Comparison of ENCODE assay signal across 14 cellular contexts in genomic region chr18:45251236-45251635, GRCh38.
A peak's percentile ranks its signal among the peaks of the same experiment; 100 is the strongest.
DNase-seq lines count a peak whose midpoint lies in the region; ATAC-seq and TF ChIP-seq lines count a peak whose summit lies in the region.
"Had no signal": no experiment of that assay in that cellular context is flagged by ENCODE, and none has a peak within 500 bp of the region (broad histone marks: within the 10 kb centered on the region; RNA-seq: fewer than 3 reads in every experiment).

No MANE protein-coding gene starts in this region.

- H3K9ac ChIP-seq in IMR-90 (ENCODE audit: low read depth, low read length), result no peak overlapping the region

- H4K20me1 ChIP-seq in IMR-90 (ENCODE audit: insufficient read depth, low read length), result no peaks in the 10 kb centered on the region

- peak overlapping the region; percentile 76 for H4K5ac ChIP-seq in IMR-90 (ENCODE audit: low read depth, low read length)

- ATAC-seq in IMR-90 (ENCODE audit: low read depth) (no peak), gastroesophageal sphincter (no peak), thoracic aorta (ENCODE audit: insufficient number of reproducible peaks, low FRiP score, low read depth) (no peak)
- ATAC-seq: GM12878 had no signal

- DNase-seq in IMR-90, result no peak
- no peak for DNase-seq in ascending aorta (ENCODE audit: low spot score in 2 of 2)
- no peak for DNase-seq in thoracic aorta (ENCODE audit: low spot score)
- no peak for DNase-seq in NCI-H146 (lab: John Stamatoyannopoulos, UW)
- no peak for DNase-seq in T1000 (lab: John Stamatoyannopoulos, UW)
- no peak for DNase-seq in kidney glomerular epithelial cell (lab: John Stamatoyannopoulos, UW)
- DNase-seq: C1 segment of cervical spinal cord; Calu3; CD4-positive, alpha-beta T cell; DMS 273 treated with DMSO at 0.1 percent for 48 hours; GOT3; H9 had no signal

- peak overlapping the region; percentile 36; the same call in 1 of the 2 replicates for H3K27ac ChIP-seq in IMR-90 (ENCODE audit: insufficient read depth, low read length)
- peak overlapping the region; percentile 89 to 92 for H3K27ac ChIP-seq in ascending aorta
- H3K27ac ChIP-seq in gastroesophageal sphincter, result peak overlapping the region in 3 of 4 donors; percentile 53 to 85 (median 83)
- H3K27ac ChIP-seq in thoracic aorta, result peak overlapping the region; percentile 85 to 93

- POLR2A ChIA-PET in IMR-90 (lab: Charles Lee; ENCODE audit: unreplicated experiment), result no interaction called here

- no peak overlapping the region for H2AK9ac ChIP-seq in IMR-90 (replicated peaks; ENCODE audit: low read depth, low read length, poor library complexity)

- H3K9me3 ChIP-seq in IMR-90 (ENCODE audit: control insufficient read depth, insufficient read depth, low read length) (no peaks in the 10 kb centered on the region), ascending aorta (no peaks in the 10 kb centered on the region), gastroesophageal sphincter (no peaks in the 10 kb centered on the region), thoracic aorta (no peaks in the 10 kb centered on the region)

- H3K56ac ChIP-seq in IMR-90 (ENCODE audit: extremely low read depth, insufficient read depth, low read length), result no peak overlapping the region

- no peak overlapping the region for H2AFZ ChIP-seq in IMR-90 (replicated peaks; ENCODE audit: low read length, poor library complexity)

- H3K14ac ChIP-seq in IMR-90 (replicated peaks; ENCODE audit: low read depth, low read length), result 0 out of 2 replicates have a peak overlapping the region, but pooled peaks have one; percentile 22

- H3K4ac ChIP-seq in IMR-90 (ENCODE audit: low read depth, low read length), result peak overlapping the region; percentile 57

- H3K36me3 ChIP-seq in IMR-90 (ENCODE audit: control insufficient read depth, insufficient read depth, low read length), result no peaks in the 10 kb centered on the region
- no peaks in the 10 kb centered on the region for H3K36me3 ChIP-seq in ascending aorta
- H3K36me3 ChIP-seq in gastroesophageal sphincter, result no peaks in the 10 kb centered on the region
- no peaks in the 10 kb centered on the region for H3K36me3 ChIP-seq in thoracic aorta

- no peak overlapping the region for H3K4me2 ChIP-seq in IMR-90 (ENCODE audit: low read depth, low read length)

- WGBS in IMR-90 (ENCODE audit: extremely low coverage in 2 of 2, insufficient read length in 1 of 2), 2 experiments, result no CpG with 5 or more reads among the region's 4 CpGs
- WGBS in gastroesophageal sphincter (ENCODE audit: low coverage in 1 of 2), 2 donors, result 78 to 84% methylated on average over 4 of the region's 4 CpGs

- CTCF ChIA-PET in IMR-90 (lab: Yijun Ruan, JAX), result no interaction called here

- dilution Hi-C loops in IMR-90 (cut with HindIII; ENCODE audit: low sequenced_read_pairs, unreplicated experiment), result no loop called here

- H2BK5ac ChIP-seq in IMR-90 (ENCODE audit: low read depth, low read length, poor library complexity, severe bottlenecking), result peak overlapping the region; percentile 51

- H2BK20ac ChIP-seq in IMR-90 (ENCODE audit: low read depth, low read length), result peak overlapping the region; percentile 48

- TF ChIP-seq RAD21 in IMR-90 (IDR thresholded peaks at IDR 0.05; ENCODE audit: low read length), result no peak

- intact Hi-C loops in IMR-90 (cut with micrococcal nuclease) (no loop called here), ascending aorta (cut with DNase I) (loop anchor here (5.0 kb wide), 1 partner anchor 569 kb away; the partner anchor contains the start of gene SETBP1)

- H3K23ac ChIP-seq in IMR-90 (ENCODE audit: low read depth, low read length), result no peak overlapping the region

- peak overlapping the region; percentile 41 for H4K91ac ChIP-seq in IMR-90 (ENCODE audit: insufficient read depth, low read depth, low read length)

- peak overlapping the region in 1 of 2 experiments; percentile 32; a peak in 2 of 4 replicates for H4K8ac ChIP-seq in IMR-90 (ENCODE audit: low read depth in 2 of 2, low read length in 2 of 2)

- no peaks in the 10 kb centered on the region for H3K79me1 ChIP-seq in IMR-90 (ENCODE audit: low read depth in 1 of 2, low read length in 2 of 2)

- H3K4me1 ChIP-seq in IMR-90 (ENCODE audit: control insufficient read depth, insufficient read depth, low read length), result peaks cover 38% of the 10 kb centered on the region
- peaks cover 16 to 54% of the 10 kb centered on the region in 2 donors for H3K4me1 ChIP-seq in ascending aorta
- H3K4me1 ChIP-seq in gastroesophageal sphincter, result peaks cover 23 to 92% (median 33%) of the 10 kb centered on the region in 3 donors
- H3K4me1 ChIP-seq in thoracic aorta (ENCODE audit: control insufficient read depth in 1 of 2, low read depth in 2 of 2), result peaks cover 45 to 67% of the 10 kb centered on the region in 2 donors

- in situ Hi-C loops in IMR-90 (cut with MboI; ENCODE audit: low sequenced_read_pairs), result no loop called here

- BruUV-seq in IMR-90 (replicated peaks; lab: Mats Ljungman, UMichigan), result no TSS peak

- H2BK120ac ChIP-seq in IMR-90 (ENCODE audit: low read depth, low read length), result peak overlapping the region; percentile 62

- TF ChIP-seq POLR2A in IMR-90 (IDR thresholded peaks at IDR 0.05; ENCODE audit: low read depth, low read length), result no peak
- TF ChIP-seq POLR2A in gastroesophageal sphincter (IDR thresholded peaks at IDR 0.05), result no peak

- H3K4me3 ChIP-seq in IMR-90 (ENCODE audit: insufficient read depth, low read depth, low read length), result no peak overlapping the region
- H3K4me3 ChIP-seq in ascending aorta, result no peak overlapping the region
- H3K4me3 ChIP-seq in gastroesophageal sphincter, result no peak overlapping the region
- no peak overlapping the region for H3K4me3 ChIP-seq in thoracic aorta
- H3K4me3 ChIP-seq: GM12878 had no signal

- peaks cover 25% of the 10 kb centered on the region for H3K9me1 ChIP-seq in IMR-90 (ENCODE audit: insufficient read depth, low read length)

- no peak for TF ChIP-seq CTCF in IMR-90 (conservative IDR thresholded peaks at IDR 0.05; ENCODE audit: low read depth, low read length)
- TF ChIP-seq CTCF in ascending aorta (IDR thresholded peaks at IDR 0.05), result no peak
- no peak for TF ChIP-seq CTCF in gastroesophageal sphincter (IDR thresholded peaks at IDR 0.05)
- no peak for TF ChIP-seq CTCF in thoracic aorta (IDR thresholded peaks at IDR 0.05)

- TF ChIP-seq EP300 in gastroesophageal sphincter (IDR thresholded peaks at IDR 0.05), result no peak

- H2AK5ac ChIP-seq in IMR-90 (ENCODE audit: low read depth, low read length), result 0 out of 2 replicates have a peak overlapping the region, but pooled peaks have one; percentile 9

- peak overlapping the region; percentile 26; the same call in 1 of the 3 replicates for H2BK15ac ChIP-seq in IMR-90 (ENCODE audit: low read depth, low read length)

- H3K18ac ChIP-seq in IMR-90 (ENCODE audit: low read depth, low read length), result peak overlapping the region; percentile 90

- no peaks in the 10 kb centered on the region for H3K27me3 ChIP-seq in IMR-90 (ENCODE audit: control insufficient read depth, insufficient read depth, low read length)
- H3K27me3 ChIP-seq in ascending aorta, result no peaks in the 10 kb centered on the region
- H3K27me3 ChIP-seq in gastroesophageal sphincter, result no peaks in the 10 kb centered on the region
- no peaks in the 10 kb centered on the region for H3K27me3 ChIP-seq in thoracic aorta (replicated peaks; ENCODE audit: insufficient read depth)

TF ChIP-seq in IMR-90, 13 proteins besides CTCF, POLR2A, EP300 and RAD21:
- TF ChIP-seq MAFK (IDR thresholded peaks at IDR 0.05; ENCODE audit: low read depth, low read length), result no peak
- no peak for TF ChIP-seq CEBPB (IDR thresholded peaks at IDR 0.05; ENCODE audit: low read depth, low read length)
- TF ChIP-seq RFX5 (IDR thresholded peaks at IDR 0.05; ENCODE audit: low read depth, low read length), result no peak
- no peak for TF ChIP-seq ELK1 (IDR thresholded peaks at IDR 0.05; ENCODE audit: borderline replicate concordance, low read depth, low read length)
- TF ChIP-seq, protein P1, sequence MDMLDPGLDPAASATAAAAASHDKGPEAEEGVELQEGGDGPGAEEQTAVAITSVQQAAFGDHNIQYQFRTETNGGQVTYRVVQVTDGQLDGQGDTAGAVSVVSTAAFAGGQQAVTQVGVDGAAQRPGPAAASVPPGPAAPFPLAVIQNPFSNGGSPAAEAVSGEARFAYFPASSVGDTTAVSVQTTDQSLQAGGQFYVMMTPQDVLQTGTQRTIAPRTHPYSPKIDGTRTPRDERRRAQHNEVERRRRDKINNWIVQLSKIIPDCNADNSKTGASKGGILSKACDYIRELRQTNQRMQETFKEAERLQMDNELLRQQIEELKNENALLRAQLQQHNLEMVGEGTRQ (IDR thresholded peaks at IDR 0.05; ENCODE audit: low read depth, low read length), result no peak
- TF ChIP-seq MAZ (IDR thresholded peaks at IDR 0.05; ENCODE audit: borderline replicate concordance, low read depth, low read length), result no peak
- TF ChIP-seq NFE2L2 (IDR thresholded peaks at IDR 0.05; ENCODE audit: low read depth, low read length), result no peak
- no peak for TF ChIP-seq CHD1 (IDR thresholded peaks at IDR 0.05; ENCODE audit: low read depth, low read length)
- no peak for TF ChIP-seq MXI1 (IDR thresholded peaks at IDR 0.05; ENCODE audit: borderline replicate concordance, low read depth, low read length)
- no peak for TF ChIP-seq RCOR1 (IDR thresholded peaks at IDR 0.05; ENCODE audit: insufficient replicate concordance, low read length)
- no peak for TF ChIP-seq SMC3 (IDR thresholded peaks at IDR 0.05; ENCODE audit: low read depth, low read length)
TF ChIP-seq in IMR-90: peak in this region for 0.

Comparison
In these comparisons a context has a peak if more than half of its experiments do, and no peak if none do; other contexts are left out.
1. H3K27ac ChIP-seq: peak in every context shown above with its lines; median percentile 90 in ascending aorta; 89 in thoracic aorta; 83 in gastroesophageal sphincter; 36 in IMR-90.